In the genomic region with DNA sequence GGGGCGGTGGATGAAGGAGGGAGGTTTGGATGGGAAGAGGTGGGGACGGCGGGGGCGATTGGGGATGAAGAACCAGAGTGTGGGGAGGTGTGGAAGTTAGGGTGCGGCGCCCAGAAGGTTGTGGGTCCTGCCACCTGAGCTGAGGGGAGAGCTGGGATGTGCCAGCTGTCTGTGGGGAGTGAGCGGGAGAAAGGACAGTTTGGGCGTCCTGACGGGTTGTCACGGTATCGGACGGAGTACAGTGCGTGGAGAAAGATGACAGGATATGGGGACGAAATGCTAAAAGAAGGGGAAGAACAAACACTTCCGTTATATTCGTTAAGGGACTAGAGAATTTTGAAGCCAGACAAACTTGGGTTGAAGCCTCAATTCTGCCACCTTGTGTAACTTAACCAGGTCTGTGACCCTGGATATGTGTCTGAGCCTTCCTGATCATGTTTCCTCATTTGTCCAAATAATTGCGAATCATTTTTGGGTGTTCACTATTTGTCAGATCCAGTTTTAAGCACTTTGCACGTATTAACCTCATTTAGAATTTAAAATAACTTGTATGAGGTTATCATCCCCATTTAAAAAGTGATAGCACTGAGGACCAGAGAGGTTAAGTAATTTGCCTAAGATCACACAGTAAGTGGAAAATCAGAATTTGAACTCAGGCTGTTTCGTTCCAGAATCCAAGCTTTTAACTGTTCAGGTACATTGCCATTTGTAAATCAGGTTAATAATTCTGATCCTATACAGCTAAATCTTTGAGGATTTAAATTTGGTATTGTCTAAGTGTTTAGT, we compare ENCODE assay signal across 8 cellular contexts. TPM values are rescaled to one million over a fixed set of nuclear protein-coding genes. Genes with fewer than 3 reads are reported as not detected.
DNase-seq lines count a peak whose midpoint lies in the region; ATAC-seq and TF ChIP-seq lines count a peak whose summit lies in the region.

No MANE protein-coding gene starts in this region.

- 5 to 7% (median 6%) methylated on average over 19 of the region's 19 CpGs for WGBS in stomach, 5 donors

- peak overlapping the region; percentile 97 for H3K27ac Mint-ChIP-seq in activated naive CD8-positive, alpha-beta T cell treated with anti-CD3 and anti-CD28 coated beads, Interleukin-2, amount 50 U/mL, for 24 hours

- H3K9me3 ChIP-seq in MG63 (no peaks in the 10 kb centered on the region), stomach (no peaks in the 10 kb centered on the region)

- DNase-seq in NCI-H2171 treated with DMSO at 0.1 percent for 48 hours (lab: John Stamatoyannopoulos, UW) (peak; percentile 66), NCI-H2171 (lab: John Stamatoyannopoulos, UW) (no peak), MG63 (no peak), inferior parietal cortex (ENCODE audit: extremely low spot score) (peak; percentile 27), stomach (no peak), foreskin melanocyte (no peak)
- no peak for DNase-seq in activated naive CD8-positive, alpha-beta T cell treated with anti-CD3 and anti-CD28 coated beads, Interleukin-2, amount 50 U/mL, for 24 hours

- peak overlapping the region; percentile 77 to 93 (median 90) for H3K27ac ChIP-seq in stomach

- H3K4me1 Mint-ChIP-seq in activated naive CD8-positive, alpha-beta T cell treated with anti-CD3 and anti-CD28 coated beads, Interleukin-2, amount 50 U/mL, for 24 hours = peaks cover 60% of the 10 kb centered on the region

- intact Hi-C loops in stomach (cut with DNase I; ENCODE audit: low total_unique reads) = no loop called here

- H3K27me3 ChIP-seq in MG63 (no peaks in the 10 kb centered on the region), stomach (no peaks in the 10 kb centered on the region)

- no peak for TF ChIP-seq CTCF in stomach (IDR thresholded peaks at IDR 0.05)

- no peak for TF ChIP-seq POLR2A in stomach (IDR thresholded peaks at IDR 0.05)

- H3K36me3 Mint-ChIP-seq in activated naive CD8-positive, alpha-beta T cell treated with anti-CD3 and anti-CD28 coated beads, Interleukin-2, amount 50 U/mL, for 24 hours (ENCODE audit: low read depth) = peaks cover 15% of the 10 kb centered on the region

- no peaks in the 10 kb centered on the region for H3K36me3 ChIP-seq in MG63
- H3K36me3 ChIP-seq in stomach = peaks cover 0 to 4% (median 2%) of the 10 kb centered on the region in 4 donors

- no peaks in the 10 kb centered on the region for H3K27me3 Mint-ChIP-seq in activated naive CD8-positive, alpha-beta T cell treated with anti-CD3 and anti-CD28 coated beads, Interleukin-2, amount 50 U/mL, for 24 hours

- H3K4me1 ChIP-seq in stomach = peaks cover 25 to 37% (median 32%) of the 10 kb centered on the region in 4 donors

- ATAC-seq in GM21723 (IDR thresholded peaks at IDR 0.05; ENCODE audit: unreplicated experiment) = peak; percentile 6
- peak; percentile 22 for ATAC-seq in activated naive CD8-positive, alpha-beta T cell treated with anti-CD3 and anti-CD28 coated beads, Interleukin-2, amount 50 U/mL, for 24 hours

- H3K9me3 Mint-ChIP-seq in activated naive CD8-positive, alpha-beta T cell treated with anti-CD3 and anti-CD28 coated beads, Interleukin-2, amount 50 U/mL, for 24 hours = peaks cover 2% of the 10 kb centered on the region

- TF ChIP-seq EP300 in stomach (IDR thresholded peaks at IDR 0.05) = no peak

- peak overlapping the region; percentile 100 for H3K4me3 Mint-ChIP-seq in activated naive CD8-positive, alpha-beta T cell treated with anti-CD3 and anti-CD28 coated beads, Interleukin-2, amount 50 U/mL, for 24 hours

- H3K4me3 ChIP-seq in MG63 = peak overlapping the region; percentile 66
- H3K4me3 ChIP-seq in stomach = peak overlapping the region; percentile 73 to 87 (median 78)

RNA-seq across cellular contexts. Expression of a gene that starts 0.7 kb away (rescaled TPM):
- total RNA-seq in MG63 (2014; rRNA removed; shearing (Covaris generic); ENCODE audit: low replicate concordance) = 0.72 and 2.5 TPM in 2 replicates
- 10 to 100 TPM in 4 of 5 donors, 1 to 10 TPM in 1; 9.4 to 27.4 (median 19.1) TPM for total RNA-seq in stomach
- 1 to 10 TPM; 4.4 to 7.6 (median 5.6) TPM for polyA plus RNA-seq in stomach

RNA-seq across cellular contexts. Expression of a gene that starts 25.4 kb away (rescaled TPM):
- 2.4 and 2.7 TPM in 2 replicates for total RNA-seq in MG63 (2014; rRNA removed; shearing (Covaris generic); ENCODE audit: low replicate concordance)
- total RNA-seq in stomach = 10 to 100 TPM in 1 of 5 donors, 1 to 10 TPM in 4; 4.3 to 13.4 (median 7.6) TPM
- 1 to 10 TPM; 4.0 to 6.5 (median 5.2) TPM for polyA plus RNA-seq in stomach

Comparison
In these comparisons a context has a peak if more than half of its experiments do, and no peak if none do; other contexts are left out.
1. DNase-seq: peak in NCI-H2171 treated with DMSO at 0.1 percent for 48 hours (single experiment) and inferior parietal cortex (single experiment); none in NCI-H2171 (single experiment), MG63 (single experiment), activated naive CD8-positive, alpha-beta T cell treated with anti-CD3 and anti-CD28 coated beads, Interleukin-2, amount 50 U/mL, for 24 hours (single experiment), stomach (single experiment) and foreskin melanocyte (single experiment).